ENCODE assay signal across 15 cellular contexts in genomic region chr5:81767938-81768337, GRCh38. TPM values are rescaled to one million over a fixed set of nuclear protein-coding genes. Genes with fewer than 3 reads are reported as not detected.
DNase-seq lines count a peak whose midpoint lies in the region; ATAC-seq and TF ChIP-seq lines count a peak whose summit lies in the region.
"Had no signal": no experiment of that assay in that cellular context is flagged by ENCODE, and none has a peak within 500 bp of the region (broad histone marks: within the 10 kb centered on the region; RNA-seq: fewer than 3 reads in every experiment).

No MANE protein-coding gene starts in this region.

- H3K23ac ChIP-seq in IMR-90 (ENCODE audit: low read depth, low read length) = no peak overlapping the region

- H2BK5ac ChIP-seq in IMR-90 (ENCODE audit: low read depth, low read length, poor library complexity, severe bottlenecking) = peak overlapping the region; percentile 81

- POLR2A ChIA-PET in IMR-90 (lab: Charles Lee; ENCODE audit: unreplicated experiment) = no interaction called here

- CTCF ChIA-PET in IMR-90 (lab: Yijun Ruan, JAX) = no interaction called here

- H3K4me1 Mint-ChIP-seq in progenitor cell of endocrine pancreas (ENCODE audit: low read depth) = peaks cover 8% of the 10 kb centered on the region

- H3K27ac Mint-ChIP-seq in progenitor cell of endocrine pancreas = peak overlapping the region; percentile 16

- H4K8ac ChIP-seq in IMR-90 (ENCODE audit: low read depth in 2 of 2, low read length in 2 of 2) = no peak overlapping the region

- no TSS peak for BruUV-seq in IMR-90 (replicated peaks; lab: Mats Ljungman, UMichigan)

- H2AK5ac ChIP-seq in IMR-90 (ENCODE audit: low read depth, low read length) = no peak overlapping the region

- no peak overlapping the region for H3K9ac ChIP-seq in IMR-90 (ENCODE audit: low read depth, low read length)

- H3K36me3 ChIP-seq in IMR-90 (ENCODE audit: control insufficient read depth, insufficient read depth, low read length) = no peaks in the 10 kb centered on the region
- H3K36me3 ChIP-seq: SJCRH30 had no signal

- H2AFZ ChIP-seq in IMR-90 (replicated peaks; ENCODE audit: low read length, poor library complexity) = no peak overlapping the region

- dilution Hi-C loops in IMR-90 (cut with HindIII; ENCODE audit: low sequenced_read_pairs, unreplicated experiment) = no loop called here

- peak overlapping the region; percentile 46; the same call in 1 of the 2 replicates for H2BK20ac ChIP-seq in IMR-90 (ENCODE audit: low read depth, low read length)

- no peak overlapping the region for H3K4me3 ChIP-seq in IMR-90 (ENCODE audit: insufficient read depth, low read depth, low read length)
- no peak overlapping the region for H3K4me3 ChIP-seq in fibroblast of villous mesenchyme (ENCODE audit: low read depth, low read length)
- H3K4me3 ChIP-seq: SJCRH30 had no signal

- peaks cover 5% of the 10 kb centered on the region; the same call in 1 of the 2 replicates for H3K9me1 ChIP-seq in IMR-90 (ENCODE audit: insufficient read depth, low read length)

- peak overlapping the region; percentile 28; the same call in 1 of the 2 replicates for H3K18ac ChIP-seq in IMR-90 (ENCODE audit: low read depth, low read length)

- no peaks in the 10 kb centered on the region for H3K27me3 Mint-ChIP-seq in progenitor cell of endocrine pancreas

- H2BK120ac ChIP-seq in IMR-90 (ENCODE audit: low read depth, low read length) = peak overlapping the region; percentile 14; the same call in 1 of the 2 replicates

- peaks cover 7% of the 10 kb centered on the region for H3K4me1 ChIP-seq in IMR-90 (ENCODE audit: control insufficient read depth, insufficient read depth, low read length)
- H3K4me1 ChIP-seq: SJCRH30 had no signal

- DNase-seq in IMR-90 (peak; percentile 43), astrocyte of the hippocampus (ENCODE audit: low read depth, low spot score) (peak; percentile 54), fibroblast of villous mesenchyme (ENCODE audit: low read depth) (peak; percentile 24), progenitor cell of endocrine pancreas (ENCODE audit: low spot score, unreplicated experiment) (no peak), GF-D8 (lab: John Stamatoyannopoulos, UW) (no peak), retina (no peak)
- DNase-seq in activated T-cell treated with anti-CD3 and anti-CD28 coated beads, Interleukin-2, amount 50 U/mL, for 1 hour = no peak
- DNase-seq in activated T-cell treated with anti-CD3 and anti-CD28 coated beads, Interleukin-2, amount 50 U/mL, for 48 hours = no peak
- DNase-seq: KG1, NCI-H1048, NCI-H1436 treated with DMSO at 0.1 percent for 48 hours, NCI-H2081, NCI-H774, PC-3, SJCRH30 had no signal

- no peak for TF ChIP-seq CTCF in IMR-90 (conservative IDR thresholded peaks at IDR 0.05; ENCODE audit: low read depth, low read length)
- no peak for TF ChIP-seq CTCF in fibroblast of villous mesenchyme (IDR thresholded peaks at IDR 0.05; ENCODE audit: insufficient read depth, low read depth, low read length)
- TF ChIP-seq CTCF in progenitor cell of endocrine pancreas (IDR thresholded peaks at IDR 0.05; ENCODE audit: unreplicated experiment) = no peak

- no peaks in the 10 kb centered on the region for H3K79me1 ChIP-seq in IMR-90 (ENCODE audit: low read depth in 1 of 2, low read length in 2 of 2)

- peak overlapping the region; percentile 2; the same call in 1 of the 2 replicates for H4K5ac ChIP-seq in IMR-90 (ENCODE audit: low read depth, low read length)

- WGBS in IMR-90 (ENCODE audit: extremely low coverage in 2 of 2, insufficient read length in 1 of 2), 2 experiments = no CpG with 5 or more reads among the region's 2 CpGs

- H2BK15ac ChIP-seq in IMR-90 (ENCODE audit: low read depth, low read length) = 0 out of 3 replicates have a peak overlapping the region, but pooled peaks have one; percentile 1

- H3K9me3 Mint-ChIP-seq in progenitor cell of endocrine pancreas (ENCODE audit: low read depth) = no peaks in the 10 kb centered on the region

- H3K9me3 ChIP-seq in IMR-90 (ENCODE audit: control insufficient read depth, insufficient read depth, low read length) = no peaks in the 10 kb centered on the region
- H3K9me3 ChIP-seq: SJCRH30 had no signal

- no peak overlapping the region for H3K27ac ChIP-seq in IMR-90 (ENCODE audit: insufficient read depth, low read length)
- H3K27ac ChIP-seq: SJCRH30 had no signal

- no peak overlapping the region for H3K56ac ChIP-seq in IMR-90 (ENCODE audit: extremely low read depth, insufficient read depth, low read length)

- no peaks in the 10 kb centered on the region for H4K20me1 ChIP-seq in IMR-90 (ENCODE audit: insufficient read depth, low read length)

- no peak for TF ChIP-seq RAD21 in IMR-90 (IDR thresholded peaks at IDR 0.05; ENCODE audit: low read length)

- TF ChIP-seq POLR2A in IMR-90 (IDR thresholded peaks at IDR 0.05; ENCODE audit: low read depth, low read length) = no peak

- H4K91ac ChIP-seq in IMR-90 (ENCODE audit: insufficient read depth, low read depth, low read length) = 0 out of 2 replicates have a peak overlapping the region, but pooled peaks have one; percentile 11

- no peak overlapping the region for H3K14ac ChIP-seq in IMR-90 (replicated peaks; ENCODE audit: low read depth, low read length)

- H3K4ac ChIP-seq in IMR-90 (ENCODE audit: low read depth, low read length) = no peak overlapping the region

- in situ Hi-C loops in IMR-90 (cut with MboI; ENCODE audit: low sequenced_read_pairs) = loop anchor here (25.0 kb wide), 1 partner anchor 394 kb away; no protein-coding TSS in a partner anchor

- no peak for ATAC-seq in IMR-90 (ENCODE audit: low read depth)
- ATAC-seq: PC-3 had no signal

- intact Hi-C loops in IMR-90 (cut with micrococcal nuclease) = no loop called here

- H3K36me3 Mint-ChIP-seq in progenitor cell of endocrine pancreas (ENCODE audit: insufficient read depth) = no peaks in the 10 kb centered on the region

- H2AK9ac ChIP-seq in IMR-90 (replicated peaks; ENCODE audit: low read depth, low read length, poor library complexity) = no peak overlapping the region

- H3K27me3 ChIP-seq in IMR-90 (ENCODE audit: control insufficient read depth, insufficient read depth, low read length) = no peaks in the 10 kb centered on the region
- H3K27me3 ChIP-seq: SJCRH30 had no signal

- no peak overlapping the region for H3K4me3 Mint-ChIP-seq in progenitor cell of endocrine pancreas (ENCODE audit: low read depth)

- H3K4me2 ChIP-seq in IMR-90 (ENCODE audit: low read depth, low read length) = peak overlapping the region; percentile 48; the same call in 1 of the 2 replicates

TF ChIP-seq in IMR-90, 13 proteins besides CTCF, POLR2A, EP300 and RAD21:
- TF ChIP-seq CEBPB (IDR thresholded peaks at IDR 0.05; ENCODE audit: low read depth, low read length) (peak; percentile 50), ELK1 (IDR thresholded peaks at IDR 0.05; ENCODE audit: borderline replicate concordance, low read depth, low read length) (no peak), BHLHE40 (IDR thresholded peaks at IDR 0.05; ENCODE audit: low read depth, low read length) (0 out of 2 replicates have a peak, but pooled peaks have one; percentile 9), RCOR1 (IDR thresholded peaks at IDR 0.05; ENCODE audit: insufficient replicate concordance, low read length) (no peak)

RNA-seq across cellular contexts. Expression of gene SSBP2, which starts 17.0 kb away (rescaled TPM):
- total RNA-seq in IMR-90 (2012; rRNA removed) (33.6 and 42.7 TPM in 2 replicates), fibroblast of villous mesenchyme (15.5 and 18.7 TPM in 2 replicates), progenitor cell of endocrine pancreas (66.6 and 68.9 TPM in 2 replicates)
- polyA plus RNA-seq in IMR-90 (2012; rRNA removed) = 35.0 and 38.4 TPM in 2 replicates
- polyA plus RNA-seq in IMR-90 (2012; cell fraction: cytosol; rRNA removed) = 14.1 and 16.7 TPM in 2 replicates
- polyA plus RNA-seq in IMR-90 (2012; cell fraction: nucleus; rRNA removed; ENCODE audit: low replicate concordance) = 15.5 and 49.1 TPM in 2 replicates

Comparison
In these comparisons a context has a peak if more than half of its experiments do, and no peak if none do; other contexts are left out.
1. DNase-seq: peak in IMR-90 (single experiment), astrocyte of the hippocampus (single experiment) and fibroblast of villous mesenchyme (single experiment); none in progenitor cell of endocrine pancreas (single experiment), GF-D8 (single experiment), activated T-cell treated with anti-CD3 and anti-CD28 coated beads, Interleukin-2, amount 50 U/mL, for 1 hour (single experiment), activated T-cell treated with anti-CD3 and anti-CD28 coated beads, Interleukin-2, amount 50 U/mL, for 48 hours (0 of 2) and retina (single experiment).